8 cellular contexts compared by ENCODE assay signal in genomic region chr17:47423406-47424295, GRCh38.
A peak's percentile ranks its signal among the peaks of the same experiment; 100 is the strongest.
DNase-seq lines count a peak whose midpoint lies in the region; ATAC-seq, FAIRE-seq and TF ChIP-seq lines count a peak whose summit lies in the region.

No MANE protein-coding gene starts in this region.

- no peak for TF ChIP-seq EP300 in suprapubic skin (IDR thresholded peaks at IDR 0.05)

- 1% methylated on average over 39 of the region's 113 CpGs for WGBS in suprapubic skin

- H3K36me3 ChIP-seq in breast epithelium: no peaks in the 10 kb centered on the region
- no peaks in the 10 kb centered on the region for H3K36me3 ChIP-seq in kidney (ENCODE audit: control insufficient read depth in 1 of 2, insufficient read depth in 2 of 2, low read length in 2 of 2)
- H3K36me3 ChIP-seq in suprapubic skin: no peaks in the 10 kb centered on the region

- H3K27me3 ChIP-seq in breast epithelium (no peaks in the 10 kb centered on the region), suprapubic skin (no peaks in the 10 kb centered on the region)

- FAIRE-seq in kidney (lab: Jason Lieb, UNC): no peak

- intact Hi-C loops in breast epithelium (cut with DNase I; ENCODE audit: low total_unique reads): no loop called here
- intact Hi-C loops in kidney (cut with DNase I): no loop called here

- DNase-seq in COLO668 (lab: John Stamatoyannopoulos, UW; ENCODE audit: unreplicated experiment): peak; percentile 35
- DNase-seq in NCI-H1105 (lab: John Stamatoyannopoulos, UW): peak; percentile 23
- DNase-seq in breast epithelium (ENCODE audit: low spot score in 2 of 2): no peak
- peak; percentile 71 for DNase-seq in kidney
- peak in 1 of 2 donors; percentile 75 for DNase-seq in suprapubic skin (ENCODE audit: low spot score in 2 of 2)
- no peak for DNase-seq in NCI-H1694 (lab: John Stamatoyannopoulos, UW)

- H3K4me3 ChIP-seq in breast epithelium: peak overlapping the region; percentile 46 to 74 (median 57)
- H3K4me3 ChIP-seq in kidney (ENCODE audit: low read length in 2 of 2): peak overlapping the region in 1 of 2 donors; percentile 44
- H3K4me3 ChIP-seq in suprapubic skin: peak overlapping the region; percentile 56

- H3K4me1 ChIP-seq in breast epithelium (no peaks in the 10 kb centered on the region), kidney (ENCODE audit: control insufficient read depth in 1 of 2, insufficient read depth in 1 of 2, low read depth in 1 of 2, low read length in 2 of 2) (no peaks in the 10 kb centered on the region), suprapubic skin (peaks cover 15% of the 10 kb centered on the region)

- no peak for TF ChIP-seq CTCF in breast epithelium (IDR thresholded peaks at IDR 0.05)
- TF ChIP-seq CTCF in kidney (IDR thresholded peaks at IDR 0.05; ENCODE audit: borderline replicate concordance, extremely low read depth, insufficient read depth): no peak
- TF ChIP-seq CTCF in suprapubic skin (IDR thresholded peaks at IDR 0.05): no peak

- no peak overlapping the region for H3K27ac ChIP-seq in breast epithelium
- H3K27ac ChIP-seq in kidney (ENCODE audit: low read depth in 2 of 2, low read length in 2 of 2): no peak overlapping the region
- no peak overlapping the region for H3K27ac ChIP-seq in suprapubic skin

- no peak for ATAC-seq in GM19324 (IDR thresholded peaks at IDR 0.05; ENCODE audit: low FRiP score, unreplicated experiment)
- no peak for ATAC-seq in HG03135 (IDR thresholded peaks at IDR 0.05; ENCODE audit: unreplicated experiment)

- H3K9ac ChIP-seq in kidney (ENCODE audit: low read length in 2 of 2): no peak overlapping the region

- no peak for TF ChIP-seq POLR2A in breast epithelium (IDR thresholded peaks at IDR 0.05)
- no peak for TF ChIP-seq POLR2A in suprapubic skin (IDR thresholded peaks at IDR 0.05)

- H3K9me3 ChIP-seq in breast epithelium: no peaks in the 10 kb centered on the region
- no peaks in the 10 kb centered on the region for H3K9me3 ChIP-seq in kidney (ENCODE audit: control insufficient read depth in 1 of 2, low read length in 2 of 2)
- no peaks in the 10 kb centered on the region for H3K9me3 ChIP-seq in suprapubic skin

Comparison
In these comparisons a context has a peak if more than half of its experiments do, and no peak if none do; other contexts are left out.
1. DNase-seq: peak in COLO668 (single experiment), NCI-H1105 (single experiment) and kidney (single experiment); none in breast epithelium (0 of 2) and NCI-H1694 (single experiment).